Comparison of ENCODE assay signal across 8 cellular contexts in the genomic region with DNA sequence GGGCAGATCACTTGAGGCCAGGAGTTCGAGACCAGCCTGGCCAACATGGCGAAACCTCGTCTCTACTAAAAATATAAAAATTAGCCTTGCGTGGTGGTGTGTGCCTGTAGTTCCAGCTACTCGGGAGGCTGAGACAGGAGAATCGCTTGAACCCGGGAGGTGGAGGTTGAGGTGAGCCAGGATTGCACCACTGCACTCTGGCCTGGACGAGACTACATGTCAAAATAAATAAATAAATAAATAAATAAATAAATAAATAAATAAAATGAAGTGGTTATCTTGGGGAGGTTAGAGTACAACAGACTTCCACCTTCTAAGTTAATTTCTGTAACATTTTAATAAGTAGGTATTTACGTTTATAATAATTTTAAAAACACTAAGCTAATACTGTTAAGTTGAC. TPM values are rescaled to one million over a fixed set of nuclear protein-coding genes. Genes with fewer than 3 reads are reported as not detected.
A peak's percentile ranks its signal among the peaks of the same experiment; 100 is the strongest.
DNase-seq lines count a peak whose midpoint lies in the region; ATAC-seq, FAIRE-seq and TF ChIP-seq lines count a peak whose summit lies in the region.
"Not testable (repeated sequence)": the region's sequence is repeated elsewhere in the genome, so short reads cannot be mapped to it uniquely, and the experiment has no call there.
"Had no signal": no experiment of that assay in that cellular context is flagged by ENCODE, and none has a peak within 500 bp of the region (broad histone marks: within the 10 kb centered on the region; RNA-seq: fewer than 3 reads in every experiment).

No MANE protein-coding gene starts in this region.

- not testable (repeated sequence) for TF ChIP-seq POLR2A in A549 (IDR thresholded peaks at IDR 0.05; ENCODE audit: low read length)

- not testable (repeated sequence) for H3K9me3 Mint-ChIP-seq in chondrocyte (ENCODE audit: low read depth)

- not testable (repeated sequence) for H3K36me3 Mint-ChIP-seq in chondrocyte (ENCODE audit: low read depth)

- H3K4me3 ChIP-seq in A549; HEK293 (ENCODE audit: low read depth, low read length): not testable (repeated sequence)

- not testable (repeated sequence) for TF ChIP-seq EP300 in A549 (IDR thresholded peaks at IDR 0.05)

- H3K4me2 ChIP-seq in A549 = not testable (repeated sequence)

- H3K9me3 ChIP-seq in A549; HEK293 (ENCODE audit: control insufficient read depth, insufficient read depth, low read depth, low read length): not testable (repeated sequence)

- not testable (repeated sequence) for H3K4me1 Mint-ChIP-seq in chondrocyte (ENCODE audit: low read depth)

- H3K27me3 Mint-ChIP-seq in chondrocyte (ENCODE audit: low read depth) = peaks cover 32% of the 10 kb centered on the region

- CTCF ChIA-PET in A549 (lab: Yijun Ruan, JAX) = not testable (repeated sequence)
- CTCF ChIA-PET in HEK293 (lab: Yijun Ruan, JAX) = interaction anchor here (1.0 kb wide), 1 partner anchor 12 kb away, joined by 3 read pairs; no protein-coding TSS in a partner anchor

- not testable (repeated sequence) for H3K27ac ChIP-seq in A549; HEK293 (ENCODE audit: extremely low read depth, low read depth, low read length)

- not testable (repeated sequence) for H3K36me3 ChIP-seq in HEK293 (ENCODE audit: control insufficient read depth in 2 of 2, insufficient read depth in 1 of 2, low read length in 2 of 2)

- not testable (repeated sequence) for H3K4me1 ChIP-seq in A549; HEK293 (ENCODE audit: control insufficient read depth, insufficient read depth, low read length)

- POLR2A ChIA-PET in A549 (lab: Yijun Ruan, JAX); HEK293 (lab: Yijun Ruan, JAX): not testable (repeated sequence)

- TF ChIP-seq RAD21 in A549 (conservative IDR thresholded peaks at IDR 0.05 in 1 of 2, IDR thresholded peaks at IDR 0.05 in 1 of 2) = not testable (repeated sequence)

- H3K4me3 Mint-ChIP-seq in chondrocyte (ENCODE audit: unreplicated experiment) = not testable (repeated sequence)

- not testable (repeated sequence) for ATAC-seq in A549

- FAIRE-seq in A549 (lab: Jason Lieb, UNC) = not testable (repeated sequence)

- H3K27ac Mint-ChIP-seq in chondrocyte (ENCODE audit: unreplicated experiment) = not testable (repeated sequence)

- DNase-seq in A549 (ENCODE audit: low read depth in 1 of 2, low spot score in 1 of 2) = not testable (repeated sequence)
- peak; percentile 4 for DNase-seq in chondrocyte (ENCODE audit: low spot score)

- not testable (repeated sequence) for TF ChIP-seq CTCF in A549 (IDR thresholded peaks at IDR 0.05); HEK293 (tag by site-specific recombination; IDR thresholded peaks at IDR 0.05); chondrocyte (IDR thresholded peaks at IDR 0.05)

- WGBS in A549 (ENCODE audit: missing lambda C conversion rate) = 68% methylated on average over 9 of the region's 9 CpGs

TF ChIP-seq in A549, 52 proteins besides CTCF, POLR2A, EP300 and RAD21:
- peak; percentile 88 for TF ChIP-seq ZC3H11A (IDR thresholded peaks at IDR 0.05)

TF ChIP-seq in HEK293, 187 proteins besides CTCF, POLR2A, EP300 and RAD21 (continues in another document):
- TF ChIP-seq KLF7 (tag by site-specific recombination; IDR thresholded peaks at IDR 0.05; ENCODE audit: borderline replicate concordance) = peak; percentile 26; the same call in 1 of the 2 replicates
- TF ChIP-seq RBAK (tag by site-specific recombination; IDR thresholded peaks at IDR 0.05) = 0 out of 2 replicates have a peak, but pooled peaks have one; percentile 70
- TF ChIP-seq ZNF555 (tag by site-specific recombination; conservative IDR thresholded peaks at IDR 0.05) = peak; percentile 85; the same call in 1 of the 2 replicates
- TF ChIP-seq ZNF426 (tag by site-specific recombination; IDR thresholded peaks at IDR 0.05) = peak; percentile 85
- TF ChIP-seq ZNF19 (tag by site-specific recombination; IDR thresholded peaks at IDR 0.05; ENCODE audit: low read depth) = 0 out of 2 replicates have a peak, but pooled peaks have one; percentile 31
- TF ChIP-seq REST (tag by site-specific recombination; IDR thresholded peaks at IDR 0.05) = peak; percentile 73
- TF ChIP-seq ZNF510 (tag by site-specific recombination; IDR thresholded peaks at IDR 0.05; ENCODE audit: insufficient replicate concordance) = peak; percentile 89
- TF ChIP-seq, protein P1, sequence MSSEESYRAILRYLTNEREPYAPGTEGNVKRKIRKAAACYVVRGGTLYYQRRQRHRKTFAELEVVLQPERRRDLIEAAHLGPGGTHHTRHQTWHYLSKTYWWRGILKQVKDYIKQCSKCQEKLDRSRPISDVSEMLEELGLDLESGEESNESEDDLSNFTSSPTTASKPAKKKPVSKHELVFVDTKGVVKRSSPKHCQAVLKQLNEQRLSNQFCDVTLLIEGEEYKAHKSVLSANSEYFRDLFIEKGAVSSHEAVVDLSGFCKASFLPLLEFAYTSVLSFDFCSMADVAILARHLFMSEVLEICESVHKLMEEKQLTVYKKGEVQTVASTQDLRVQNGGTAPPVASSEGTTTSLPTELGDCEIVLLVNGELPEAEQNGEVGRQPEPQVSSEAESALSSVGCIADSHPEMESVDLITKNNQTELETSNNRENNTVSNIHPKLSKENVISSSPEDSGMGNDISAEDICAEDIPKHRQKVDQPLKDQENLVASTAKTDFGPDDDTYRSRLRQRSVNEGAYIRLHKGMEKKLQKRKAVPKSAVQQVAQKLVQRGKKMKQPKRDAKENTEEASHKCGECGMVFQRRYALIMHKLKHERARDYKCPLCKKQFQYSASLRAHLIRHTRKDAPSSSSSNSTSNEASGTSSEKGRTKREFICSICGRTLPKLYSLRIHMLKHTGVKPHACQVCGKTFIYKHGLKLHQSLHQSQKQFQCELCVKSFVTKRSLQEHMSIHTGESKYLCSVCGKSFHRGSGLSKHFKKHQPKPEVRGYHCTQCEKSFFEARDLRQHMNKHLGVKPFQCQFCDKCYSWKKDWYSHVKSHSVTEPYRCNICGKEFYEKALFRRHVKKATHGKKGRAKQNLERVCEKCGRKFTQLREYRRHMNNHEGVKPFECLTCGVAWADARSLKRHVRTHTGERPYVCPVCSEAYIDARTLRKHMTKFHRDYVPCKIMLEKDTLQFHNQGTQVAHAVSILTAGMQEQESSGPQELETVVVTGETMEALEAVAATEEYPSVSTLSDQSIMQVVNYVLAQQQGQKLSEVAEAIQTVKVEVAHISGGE (tag by site-specific recombination; conservative IDR thresholded peaks at IDR 0.05; ENCODE audit: low read depth) = peak; percentile 82
- TF ChIP-seq ZNF292 (tag by site-specific recombination; IDR thresholded peaks at IDR 0.05; ENCODE audit: borderline replicate concordance, low read depth) = 0 out of 2 replicates have a peak, but pooled peaks have one; percentile 71
- TF ChIP-seq ZNF302 (tag by site-specific recombination; IDR thresholded peaks at IDR 0.05; ENCODE audit: low read depth) = 0 out of 2 replicates have a peak, but pooled peaks have one; percentile 10
- peak; percentile 65 for TF ChIP-seq ZNF223 (tag by site-specific recombination; IDR thresholded peaks at IDR 0.05)
- peak; percentile 84; the same call in 1 of the 2 replicates for TF ChIP-seq ZNF404 (tag by site-specific recombination; IDR thresholded peaks at IDR 0.05)
- TF ChIP-seq ZBTB8A (tag by site-specific recombination; IDR thresholded peaks at IDR 0.05) = peak; percentile 77
- TF ChIP-seq, protein P2, sequence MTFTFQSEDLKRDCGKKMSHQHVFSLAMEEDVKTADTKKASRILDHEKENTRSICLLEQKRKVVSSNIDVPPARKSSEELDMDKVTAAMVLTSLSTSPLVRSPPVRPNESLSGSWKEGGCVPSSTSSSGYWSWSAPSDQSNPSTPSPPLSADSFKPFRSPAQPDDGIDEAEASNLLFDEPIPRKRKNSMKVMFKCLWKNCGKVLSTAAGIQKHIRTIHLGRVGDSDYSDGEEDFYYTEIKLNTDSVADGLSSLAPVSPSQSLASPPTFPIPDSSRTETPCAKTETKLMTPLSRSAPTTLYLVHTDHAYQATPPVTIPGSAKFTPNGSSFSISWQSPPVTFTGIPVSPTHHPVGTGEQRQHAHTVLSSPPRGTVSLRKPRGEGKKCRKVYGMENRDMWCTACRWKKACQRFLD (tag by site-specific recombination; IDR thresholded peaks at IDR 0.05) = 0 out of 2 replicates have a peak, but pooled peaks have one; percentile 38
- TF ChIP-seq ZNF514 (tag by site-specific recombination; IDR thresholded peaks at IDR 0.05) = peak; percentile 44; the same call in 1 of the 2 replicates
- TF ChIP-seq ZNF560 (tag by site-specific recombination; IDR thresholded peaks at IDR 0.05; ENCODE audit: borderline replicate concordance) = peak; percentile 79; the same call in 1 of the 2 replicates

RNA-seq across cellular contexts. Expression of gene ZNF503, which starts 31.7 kb away (rescaled TPM):
- polyA plus RNA-seq in A549 (2011; rRNA removed) (0.54 and 0.71 TPM in 2 replicates), A549 (2017; fragmentation: RNase III; extraction: RNeasy Plus Mini Kit Qiagen cat#74134 plus additional on column Dnase treatment) (9.5 to 13.1 TPM (median 12.8 TPM) in 3 replicates)
- polyA plus RNA-seq in A549 (2012; cell fraction: cytosol; rRNA removed) = 1.6 and 2.3 TPM in 2 replicates
- 5.2 and 8.3 TPM in 2 replicates for polyA plus RNA-seq in A549 (2012; cell fraction: nucleus; rRNA removed)
- 0.33 and 0.49 TPM in 2 replicates for polyA minus RNA-seq in A549 (2011; rRNA and poly(A)+ RNA removed)
- 12.3 to 26.0 TPM (median 24.8 TPM) in 3 replicates for total RNA-seq in chondrocyte
- total RNA-seq: B cell; CD4-positive, CD25-positive, alpha-beta regulatory T cell; CD8-positive, alpha-beta T cell had no signal
- polyA plus RNA-seq: CD4-positive, alpha-beta memory T cell; CD4-positive, CD25-positive, alpha-beta regulatory T cell; CD8-positive, alpha-beta memory T cell had no signal
